ENCODE assay signal across 24 cellular contexts in the genomic region with DNA sequence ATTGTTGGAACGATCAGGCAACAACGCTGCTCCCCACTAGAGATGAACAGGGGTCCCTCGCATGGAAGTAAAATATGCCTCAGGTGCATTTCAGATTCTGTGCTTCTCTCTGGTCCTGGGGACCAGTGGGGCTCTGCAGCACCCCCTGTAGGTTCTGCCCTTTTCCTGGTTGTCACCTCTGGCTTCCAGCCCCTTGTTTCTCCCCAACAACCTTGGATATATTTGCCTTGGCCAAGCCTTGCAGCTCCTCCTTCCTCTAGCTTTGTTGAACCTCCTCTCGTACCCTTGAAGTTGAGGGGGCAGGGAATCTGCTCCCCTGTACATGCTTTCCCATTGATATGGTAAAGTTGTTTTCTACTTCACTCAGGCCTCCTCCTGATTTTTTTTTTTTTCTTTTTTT. TPM values are rescaled to one million over a fixed set of nuclear protein-coding genes. Genes with fewer than 3 reads are reported as not detected.
DNase-seq lines count a peak whose midpoint lies in the region; ATAC-seq and TF ChIP-seq lines count a peak whose summit lies in the region.
"Had no signal": no experiment of that assay in that cellular context is flagged by ENCODE, and none has a peak within 500 bp of the region (broad histone marks: within the 10 kb centered on the region; RNA-seq: fewer than 3 reads in every experiment).

No MANE protein-coding gene starts in this region.

- H3K4me3 ChIP-seq in OCI-LY7 (ENCODE audit: low read depth, low read length, poor library complexity, severe bottlenecking): no peak overlapping the region
- no peak overlapping the region for H3K4me3 ChIP-seq in gastrocnemius medialis
- H3K4me3 ChIP-seq: left lung, right lobe of liver, stomach, upper lobe of left lung had no signal

- H3K36me3 ChIP-seq in OCI-LY7 (ENCODE audit: insufficient read depth, low read length) (no peaks in the 10 kb centered on the region), gastrocnemius medialis (no peaks in the 10 kb centered on the region)
- H3K36me3 ChIP-seq: left lung, right lobe of liver, stomach, upper lobe of left lung had no signal

- TF ChIP-seq CTCF in GM20000 (IDR thresholded peaks at IDR 0.05; ENCODE audit: extremely low read depth, missing control alignments) (peak; percentile 13), OCI-LY7 (conservative IDR thresholded peaks at IDR 0.05; ENCODE audit: low read length) (peak; percentile 28; the same call in 1 of the 2 replicates), foreskin keratinocyte (conservative IDR thresholded peaks at IDR 0.05) (peak; percentile 22), gastrocnemius medialis (IDR thresholded peaks at IDR 0.05 in 4 of 5, conservative IDR thresholded peaks at IDR 0.05 in 1 of 5) (no peak)

- ATAC-seq in foreskin keratinocyte: no peak
- ATAC-seq in left colon: no peak
- no peak for ATAC-seq in HG02970 (IDR thresholded peaks at IDR 0.05; ENCODE audit: low FRiP score, unreplicated experiment)
- no peak for ATAC-seq in gastrocnemius medialis
- ATAC-seq: left lung, right lobe of liver, T-cell had no signal

- H3K27me3 ChIP-seq in foreskin keratinocyte (no peaks in the 10 kb centered on the region), gastrocnemius medialis (no peaks in the 10 kb centered on the region)
- H3K27me3 ChIP-seq: left lung, right lobe of liver, stomach, upper lobe of left lung had no signal

- no peaks in the 10 kb centered on the region for H3K79me2 ChIP-seq in OCI-LY7 (ENCODE audit: insufficient read depth, low read depth, low read length)

- no peak overlapping the region for H3K4me2 ChIP-seq in OCI-LY7 (ENCODE audit: low read length)

- no peaks in the 10 kb centered on the region for H4K20me1 ChIP-seq in OCI-LY7 (ENCODE audit: insufficient read depth, low read length)

- POLR2A ChIA-PET in OCI-LY7 (lab: Charles Lee): interaction anchor here (0.7 kb wide), 3 partner anchors 9 to 170 kb away, joined by 3 read pairs; no protein-coding TSS in a partner anchor

- no peak for TF ChIP-seq POLR2A in gastrocnemius medialis (IDR thresholded peaks at IDR 0.05)

- CTCF ChIA-PET in OCI-LY7 (lab: Charles Lee; ENCODE audit: unreplicated experiment): interaction anchor here (1.1 kb wide), 1 partner anchor 40 kb away, joined by 3 read pairs; no protein-coding TSS in a partner anchor

- H3K9me2 ChIP-seq in OCI-LY7 (ENCODE audit: insufficient read depth, low read length): no peaks in the 10 kb centered on the region

- H3K27ac ChIP-seq in OCI-LY7 (ENCODE audit: low read depth, low read length, poor library complexity, severe bottlenecking): no peak overlapping the region
- H3K27ac ChIP-seq in foreskin keratinocyte: no peak overlapping the region
- H3K27ac ChIP-seq in gastrocnemius medialis: no peak overlapping the region
- H3K27ac ChIP-seq: left lung, right lobe of liver, stomach, upper lobe of left lung had no signal

- BruUV-seq in OCI-LY7 (replicated peaks; lab: Mats Ljungman, UMichigan): no TSS peak

- DNase-seq in DMS 273 (lab: John Stamatoyannopoulos, UW; ENCODE audit: unreplicated experiment): peak; percentile 11
- no peak for DNase-seq in DMS 273 treated with DMSO at 0.1 percent for 48 hours (lab: John Stamatoyannopoulos, UW)
- peak; percentile 20 for DNase-seq in GM20000 (ENCODE audit: low spot score)
- DNase-seq in OCI-LY7 (ENCODE audit: low spot score): no peak
- no peak for DNase-seq in foreskin keratinocyte
- DNase-seq in left colon: no peak
- DNase-seq in gastrocnemius medialis: no peak
- DNase-seq: 8988T; foreskin melanocyte; HCEC 1CT; left lung; NCI-H226; occipital lobe; right lobe of liver; Right ventricle myocardium superior; stimulated activated CD4-positive, alpha-beta T cell treated with anti-CD3 and anti-CD28 coated beads, Interleukin-1b, Interleukin-23, amount 100 ng/mL, for 48 hours; stomach; T-cell had no signal

- H2AFZ ChIP-seq in OCI-LY7 (ENCODE audit: low read length): no peak overlapping the region

- intact Hi-C loops in OCI-LY7 (cut with micrococcal nuclease; ENCODE audit: unreplicated experiment) (loop anchor here (10.0 kb wide), 1 partner anchor 120 kb away; no protein-coding TSS in a partner anchor), left colon (cut with DNase I, micrococcal nuclease) (no loop called here), gastrocnemius medialis (cut with DNase I; ENCODE audit: low total_unique reads) (no loop called here)

- in situ Hi-C loops in gastrocnemius medialis (cut with MboI; ENCODE audit: low sequenced_read_pairs in 4 of 4): loop anchor here (10.0 to 25.0 kb wide), 3 partner anchors 318 to 343 kb away; partner anchors contain the start of gene NPL (in 2 of the 4)

- H3K9me3 ChIP-seq in OCI-LY7 (ENCODE audit: low read length) (no peaks in the 10 kb centered on the region), gastrocnemius medialis (no peaks in the 10 kb centered on the region)
- H3K9me3 ChIP-seq: left lung, right lobe of liver, stomach, upper lobe of left lung had no signal

- H3K4me1 ChIP-seq in OCI-LY7 (ENCODE audit: insufficient read depth, low read length, poor library complexity, severe bottlenecking) (no peaks in the 10 kb centered on the region), foreskin keratinocyte (no peaks in the 10 kb centered on the region), gastrocnemius medialis (no peaks in the 10 kb centered on the region)
- H3K4me1 ChIP-seq: left lung, stomach, upper lobe of left lung had no signal

RNA-seq across cellular contexts. Expression of gene RGSL1, which starts 5.4 kb away (rescaled TPM):
- total RNA-seq in OCI-LY7 (2014; rRNA removed; shearing (Covaris generic)): not detected in 2 replicates
- total RNA-seq in OCI-LY7 (2022) (not detected in 2 replicates), foreskin keratinocyte (not detected in 2 replicates), left colon (not detected), gastrocnemius medialis (not detected)
- not detected in 2 replicates for polyA plus RNA-seq in foreskin keratinocyte
- total RNA-seq: activated CD8-positive, alpha-beta memory T cell treated with anti-CD3 and anti-CD28 coated beads for 36 hours; activated T-helper 1 cell treated with anti-CD3 and anti-CD28 coated beads, Interleukin-12 subunit alpha, Interleukin-12 subunit beta, Interleukin-2, Interleukin-4 antibody, amounts not matched to agents 30 ng/mL and 10 ng/mL and 1 ng/mL, durations not matched to agents 14 hours and 24 hours and 36 hours; occipital lobe; right lobe of liver; Right ventricle myocardium superior; stomach; T-cell; upper lobe of left lung had no signal
- polyA plus RNA-seq: adipose tissue, CD14-positive monocyte, stomach had no signal

RNA-seq across cellular contexts. Expression of gene TEDDM1, which starts 44.0 kb away (rescaled TPM):
- total RNA-seq in OCI-LY7 (2014; rRNA removed; shearing (Covaris generic)): not detected in 2 replicates
- total RNA-seq in OCI-LY7 (2022) (not detected in 2 replicates), foreskin keratinocyte (not detected in 2 replicates), left colon (not detected), gastrocnemius medialis (not detected)
- polyA plus RNA-seq in foreskin keratinocyte: not detected in 2 replicates
- total RNA-seq: activated CD8-positive, alpha-beta memory T cell treated with anti-CD3 and anti-CD28 coated beads for 36 hours; activated T-helper 1 cell treated with anti-CD3 and anti-CD28 coated beads, Interleukin-12 subunit alpha, Interleukin-12 subunit beta, Interleukin-2, Interleukin-4 antibody, amounts not matched to agents 30 ng/mL and 10 ng/mL and 1 ng/mL, durations not matched to agents 14 hours and 24 hours and 36 hours; left lung; occipital lobe; right lobe of liver; Right ventricle myocardium superior; stomach; T-cell; upper lobe of left lung had no signal
- polyA plus RNA-seq: adipose tissue, stomach had no signal

RNA-seq across cellular contexts. Expression of gene GLUL, which starts 52.9 kb away (rescaled TPM):
- not detected in 2 replicates for total RNA-seq in OCI-LY7 (2014; rRNA removed; shearing (Covaris generic))
- total RNA-seq in OCI-LY7 (2022) (not detected in 2 replicates), foreskin keratinocyte (525 and 901 TPM in 2 replicates), left colon (100 to 1,000 TPM; 436 to 776 TPM), gastrocnemius medialis (over 10,000 TPM in 2 of 4 donors, 1,000 to 10,000 TPM in 2; 4,746 to 22,010 (median 11,052) TPM)
- 132 and 282 TPM in 2 replicates for polyA plus RNA-seq in foreskin keratinocyte

Comparison
In these comparisons a context has a peak if more than half of its experiments do, and no peak if none do; other contexts are left out.
1. DNase-seq: peak in DMS 273 (single experiment) and GM20000 (single experiment); none in DMS 273 treated with DMSO at 0.1 percent for 48 hours (single experiment), OCI-LY7 (single experiment), foreskin keratinocyte (0 of 2), left colon (0 of 2) and gastrocnemius medialis (0 of 2).
2. CTCF ChIP-seq: peak in GM20000 (single experiment), OCI-LY7 (single experiment) and foreskin keratinocyte (single experiment); none in gastrocnemius medialis (0 of 5).
3. RNA of gene GLUL, which starts 52.9 kb away (total RNA-seq): 4,746 to 22,010 TPM in gastrocnemius medialis, 525 to 901 TPM in foreskin keratinocyte and 436 to 776 TPM in left colon; not detected in OCI-LY7; every median in the first group is over 100 times any median in the second.